In the genomic region with DNA sequence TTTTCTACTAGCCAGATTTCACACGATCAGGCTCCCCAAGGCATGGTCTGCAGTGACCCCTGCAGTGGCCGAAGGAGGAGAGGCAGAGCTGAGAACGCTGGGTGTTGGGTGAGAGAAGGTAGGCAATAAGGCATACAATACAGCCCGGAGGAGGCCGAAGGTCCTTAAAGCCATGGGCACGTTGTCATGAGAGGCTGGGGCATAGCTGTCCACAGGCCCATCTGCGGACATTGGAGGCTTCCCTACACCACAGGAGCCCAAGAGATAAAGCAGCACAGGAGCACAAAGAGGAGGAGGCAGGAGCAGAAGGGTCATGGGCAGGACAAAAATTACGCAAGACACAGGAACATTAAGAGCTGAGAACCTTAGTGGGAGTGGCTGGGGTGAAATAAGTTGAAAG, we compare ENCODE assay signal across 15 cellular contexts. TPM values are rescaled to one million over a fixed set of nuclear protein-coding genes. Genes with fewer than 3 reads are reported as not detected.
DNase-seq lines count a peak whose midpoint lies in the region; ATAC-seq and TF ChIP-seq lines count a peak whose summit lies in the region.
"Had no signal": no experiment of that assay in that cellular context is flagged by ENCODE, and none has a peak within 500 bp of the region (broad histone marks: within the 10 kb centered on the region; RNA-seq: fewer than 3 reads in every experiment).

No MANE protein-coding gene starts in this region.

- POLR2A ChIA-PET in WTC11 (lab: Charles Lee), result no interaction called here

- intact Hi-C loops in left ventricle myocardium inferior (cut with micrococcal nuclease), result no loop called here
- intact Hi-C loops in gastrocnemius medialis (cut with DNase I; ENCODE audit: low total_unique reads), result loop anchor here (2.0 kb wide), 1 partner anchor 82 kb away; no protein-coding TSS in a partner anchor
- intact Hi-C loops in vagina (cut with DNase I), result no loop called here
- intact Hi-C loops in esophagus squamous epithelium (cut with DNase I), result no loop called here

- no peak overlapping the region for H3K4me3 ChIP-seq in left ventricle myocardium inferior
- no peak overlapping the region for H3K4me3 ChIP-seq in gastrocnemius medialis
- H3K4me3 ChIP-seq in vagina, result no peak overlapping the region
- no peak overlapping the region for H3K4me3 ChIP-seq in esophagus squamous epithelium

- H3K27ac Mint-ChIP-seq in WTC11, result no peak overlapping the region
- H3K27ac Mint-ChIP-seq in stimulated activated naive CD8-positive, alpha-beta T cell treated with anti-CD3 and anti-CD28 coated beads, Interleukin-15, amount 100 ng/mL, for 72 hours, result no peak overlapping the region
- H3K27ac Mint-ChIP-seq: activated CD8-positive, alpha-beta T cell treated with anti-CD3 and anti-CD28 coated beads, Interleukin-2, amount 10 ng/mL, durations not matched to agents 7 days and 5 days; activated naive CD4-positive, alpha-beta T cell treated with anti-CD3 and anti-CD28 coated beads, Interleukin-2, amount 10 ng/mL, durations not matched to agents 7 days and 5 days; T-helper 17 cell had no signal

- H3K4me1 Mint-ChIP-seq in WTC11, result peaks cover 13% of the 10 kb centered on the region
- peaks cover under 1% of the 10 kb centered on the region for H3K4me1 Mint-ChIP-seq in stimulated activated naive CD8-positive, alpha-beta T cell treated with anti-CD3 and anti-CD28 coated beads, Interleukin-15, amount 100 ng/mL, for 72 hours
- H3K4me1 Mint-ChIP-seq: activated naive CD4-positive, alpha-beta T cell treated with anti-CD3 and anti-CD28 coated beads, Interleukin-2, amount 10 ng/mL, durations not matched to agents 7 days and 5 days had no signal

- H3K4me3 Mint-ChIP-seq in WTC11, result no peak overlapping the region
- no peak overlapping the region for H3K4me3 Mint-ChIP-seq in stimulated activated naive CD8-positive, alpha-beta T cell treated with anti-CD3 and anti-CD28 coated beads, Interleukin-15, amount 100 ng/mL, for 72 hours
- H3K4me3 Mint-ChIP-seq: activated CD8-positive, alpha-beta T cell treated with anti-CD3 and anti-CD28 coated beads, Interleukin-2, amount 10 ng/mL, durations not matched to agents 7 days and 5 days; activated naive CD4-positive, alpha-beta T cell treated with anti-CD3 and anti-CD28 coated beads, Interleukin-2, amount 10 ng/mL, durations not matched to agents 7 days and 5 days; T-helper 17 cell had no signal

- CTCF ChIA-PET in WTC11 (lab: Charles Lee), result interaction anchor here (0.6 to 1.5 kb wide), 9 partner anchors 16 to 311 kb away, joined by 3 to 21 read pairs (median 3); a partner anchor contains a TSS

- TF ChIP-seq CTCF in WTC11 (IDR thresholded peaks at IDR 0.05) (no peak), left ventricle myocardium inferior (IDR thresholded peaks at IDR 0.05; ENCODE audit: borderline replicate concordance) (peak; percentile 27), gastrocnemius medialis (IDR thresholded peaks at IDR 0.05 in 4 of 5, conservative IDR thresholded peaks at IDR 0.05 in 1 of 5) (peak in 3 of 5 experiments; percentile 22 to 30 (median 28)), vagina (IDR thresholded peaks at IDR 0.05) (no peak), GM10266 (IDR thresholded peaks at IDR 0.05; ENCODE audit: control insufficient read depth, insufficient read depth, low read depth, missing control alignments) (no peak), esophagus squamous epithelium (IDR thresholded peaks at IDR 0.05) (no peak)

- no peaks in the 10 kb centered on the region for H3K36me3 ChIP-seq in left ventricle myocardium inferior
- no peaks in the 10 kb centered on the region for H3K36me3 ChIP-seq in gastrocnemius medialis
- no peaks in the 10 kb centered on the region for H3K36me3 ChIP-seq in vagina
- no peaks in the 10 kb centered on the region for H3K36me3 ChIP-seq in esophagus squamous epithelium

- DNase-seq in KBM-7 (peak; percentile 55), WTC11 (ENCODE audit: low spot score) (peak; percentile 40), left ventricle myocardium inferior (peak; percentile 23), gastrocnemius medialis (peak; percentile 20 to 64), vagina (ENCODE audit: extremely low spot score in 2 of 2) (no peak), GM10266 (ENCODE audit: extremely low spot score) (no peak), esophagus squamous epithelium (lab: John Stamatoyannopoulos, UW) (no peak)
- no peak for DNase-seq in stimulated activated naive CD8-positive, alpha-beta T cell treated with anti-CD3 and anti-CD28 coated beads, Interleukin-15, amount 100 ng/mL, for 72 hours
- DNase-seq: activated CD8-positive, alpha-beta T cell treated with anti-CD3 and anti-CD28 coated beads, Interleukin-2, amount 10 ng/mL, durations not matched to agents 7 days and 5 days; activated naive CD4-positive, alpha-beta T cell treated with anti-CD3 and anti-CD28 coated beads, Interleukin-2, amount 10 ng/mL, durations not matched to agents 7 days and 5 days; COR-L47; glutamatergic neuron; NCI-H187; NK-92 treated with Interleukin-12 subunit alpha and Interleukin-12 subunit beta, amount 100 ng/mL, for 24 hours; T-helper 17 cell had no signal

- peak overlapping the region; percentile 60 for H3K27ac ChIP-seq in left ventricle myocardium inferior (replicated peaks)
- H3K27ac ChIP-seq in gastrocnemius medialis, result peak overlapping the region; percentile 17 to 71 (median 48)
- H3K27ac ChIP-seq in vagina, result no peak overlapping the region
- H3K27ac ChIP-seq in esophagus squamous epithelium, result no peak overlapping the region

- in situ Hi-C loops in KBM-7 (cut with MboI; ENCODE audit: low pct_unique_long_range_greater_than_20kb, low sequenced_read_pairs), result no loop called here
- in situ Hi-C loops in gastrocnemius medialis (cut with MboI; ENCODE audit: low sequenced_read_pairs in 4 of 4), result no loop called here

- TF ChIP-seq POLR2A in gastrocnemius medialis (IDR thresholded peaks at IDR 0.05), result no peak
- no peak for TF ChIP-seq POLR2A in vagina (IDR thresholded peaks at IDR 0.05)
- no peak for TF ChIP-seq POLR2A in esophagus squamous epithelium (IDR thresholded peaks at IDR 0.05)

- WGBS in esophagus squamous epithelium, 2 donors, result 74 to 75% methylated on average over 8 of the region's 8 CpGs

- H3K27me3 Mint-ChIP-seq in WTC11 (ENCODE audit: low read depth), result no peaks in the 10 kb centered on the region
- no peaks in the 10 kb centered on the region for H3K27me3 Mint-ChIP-seq in stimulated activated naive CD8-positive, alpha-beta T cell treated with anti-CD3 and anti-CD28 coated beads, Interleukin-15, amount 100 ng/mL, for 72 hours

- H3K4me1 ChIP-seq in left ventricle myocardium inferior (peaks cover 28% of the 10 kb centered on the region), gastrocnemius medialis (peaks cover 0 to 28% of the 10 kb centered on the region in 2 donors), vagina (peaks cover 8% of the 10 kb centered on the region), esophagus squamous epithelium (peaks cover 0 to 25% (median 0%) of the 10 kb centered on the region in 3 donors)

- H3K36me3 Mint-ChIP-seq in WTC11, result no peaks in the 10 kb centered on the region
- H3K36me3 Mint-ChIP-seq: activated naive CD4-positive, alpha-beta T cell treated with anti-CD3 and anti-CD28 coated beads, Interleukin-2, amount 10 ng/mL, durations not matched to agents 7 days and 5 days had no signal

- no peaks in the 10 kb centered on the region for H3K27me3 ChIP-seq in left ventricle myocardium inferior (ENCODE audit: low read depth)
- H3K27me3 ChIP-seq in gastrocnemius medialis, result no peaks in the 10 kb centered on the region
- H3K27me3 ChIP-seq in vagina, result no peaks in the 10 kb centered on the region
- H3K27me3 ChIP-seq in esophagus squamous epithelium, result no peaks in the 10 kb centered on the region

- no peaks in the 10 kb centered on the region for H3K9me3 Mint-ChIP-seq in WTC11
- H3K9me3 Mint-ChIP-seq in stimulated activated naive CD8-positive, alpha-beta T cell treated with anti-CD3 and anti-CD28 coated beads, Interleukin-15, amount 100 ng/mL, for 72 hours, result no peaks in the 10 kb centered on the region
- H3K9me3 Mint-ChIP-seq: activated naive CD4-positive, alpha-beta T cell treated with anti-CD3 and anti-CD28 coated beads, Interleukin-2, amount 10 ng/mL, durations not matched to agents 7 days and 5 days had no signal

- ATAC-seq in WTC11 (peak; percentile 74), gastrocnemius medialis (peak; percentile 66 to 82)
- no peak for ATAC-seq in stimulated activated naive CD8-positive, alpha-beta T cell treated with anti-CD3 and anti-CD28 coated beads, Interleukin-15, amount 100 ng/mL, for 72 hours
- ATAC-seq: activated CD8-positive, alpha-beta T cell treated with anti-CD3 and anti-CD28 coated beads, Interleukin-2, amount 10 ng/mL, durations not matched to agents 7 days and 5 days; T-helper 17 cell had no signal

- H3K9me3 ChIP-seq in left ventricle myocardium inferior (replicated peaks) (no peaks in the 10 kb centered on the region), gastrocnemius medialis (no peaks in the 10 kb centered on the region), vagina (no peaks in the 10 kb centered on the region), esophagus squamous epithelium (no peaks in the 10 kb centered on the region)

TF ChIP-seq in WTC11, 78 proteins besides CTCF, POLR2A, EP300 and RAD21 (continues in another document):
- no peak for TF ChIP-seq ZNF138 (CRISPR knock-in tag; conservative IDR thresholded peaks at IDR 0.05)
- TF ChIP-seq, protein P1, sequence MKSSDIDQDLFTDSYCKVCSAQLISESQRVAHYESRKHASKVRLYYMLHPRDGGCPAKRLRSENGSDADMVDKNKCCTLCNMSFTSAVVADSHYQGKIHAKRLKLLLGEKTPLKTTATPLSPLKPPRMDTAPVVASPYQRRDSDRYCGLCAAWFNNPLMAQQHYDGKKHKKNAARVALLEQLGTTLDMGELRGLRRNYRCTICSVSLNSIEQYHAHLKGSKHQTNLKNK (CRISPR knock-in tag; IDR thresholded peaks at IDR 0.05), result no peak
- TF ChIP-seq FOXK1 (CRISPR knock-in tag; IDR thresholded peaks at IDR 0.05), result no peak

RNA-seq across cellular contexts. Expression of a gene that starts 16.7 kb away (rescaled TPM):
- total RNA-seq in WTC11 (2021), result 191 to 255 TPM (median 208 TPM) in 3 replicates
- total RNA-seq in left ventricle myocardium inferior, result 63.2 TPM
- total RNA-seq in gastrocnemius medialis, result 100 to 1,000 TPM; 204 to 317 (median 240) TPM
- 128 TPM for total RNA-seq in vagina
- total RNA-seq in esophagus squamous epithelium, result 100 to 1,000 TPM; 129 to 303 (median 251) TPM

Comparison
In these comparisons a context has a peak if more than half of its experiments do, and no peak if none do; other contexts are left out.
1. DNase-seq: peak in KBM-7 (single experiment), WTC11 (single experiment), left ventricle myocardium inferior (single experiment) and gastrocnemius medialis (2 of 2); none in vagina (0 of 2), stimulated activated naive CD8-positive, alpha-beta T cell treated with anti-CD3 and anti-CD28 coated beads, Interleukin-15, amount 100 ng/mL, for 72 hours (0 of 2), GM10266 (single experiment) and esophagus squamous epithelium (single experiment).
2. CTCF ChIP-seq: peak in left ventricle myocardium inferior (single experiment) and gastrocnemius medialis (3 of 5); none in WTC11 (single experiment), vagina (0 of 3), GM10266 (single experiment) and esophagus squamous epithelium (0 of 6).
3. H3K27ac ChIP-seq: peak in left ventricle myocardium inferior (single experiment) and gastrocnemius medialis (4 of 4); none in vagina (single experiment) and esophagus squamous epithelium (0 of 4).